Comparison of ENCODE assay signal across 9 cellular contexts in genomic region chr5:1103505-1104326, GRCh38. TPM values are rescaled to one million over a fixed set of nuclear protein-coding genes. Genes with fewer than 3 reads are reported as not detected.
DNase-seq lines count a peak whose midpoint lies in the region; ATAC-seq, FAIRE-seq and TF ChIP-seq lines count a peak whose summit lies in the region.
"Had no signal": no experiment of that assay in that cellular context is flagged by ENCODE, and none has a peak within 500 bp of the region (broad histone marks: within the 10 kb centered on the region; RNA-seq: fewer than 3 reads in every experiment).

No MANE protein-coding gene starts in this region.

- H3K27me3 Mint-ChIP-seq in activated naive CD4-positive, alpha-beta T cell treated with anti-CD3 and anti-CD28 coated beads for 36 hours (ENCODE audit: low read depth), result no peaks in the 10 kb centered on the region
- H3K27me3 Mint-ChIP-seq in memory B cell, result peaks cover 3% of the 10 kb centered on the region

- H3K4me3 ChIP-seq in coronary artery, result peak overlapping the region; percentile 29

- no peaks in the 10 kb centered on the region for H3K36me3 Mint-ChIP-seq in activated naive CD4-positive, alpha-beta T cell treated with anti-CD3 and anti-CD28 coated beads for 36 hours (ENCODE audit: low read depth)
- H3K36me3 Mint-ChIP-seq in activated naive CD4-positive, alpha-beta T cell treated with anti-CD3 and anti-CD28 coated beads, Interleukin-2, amount 50 U/mL, for 72 hours, result peaks cover 0 to 4% of the 10 kb centered on the region in 2 donors
- no peaks in the 10 kb centered on the region for H3K36me3 Mint-ChIP-seq in memory B cell

- peak overlapping the region; percentile 15 for H3K4me3 Mint-ChIP-seq in activated naive CD4-positive, alpha-beta T cell treated with anti-CD3 and anti-CD28 coated beads for 36 hours
- peak overlapping the region; percentile 88 for H3K4me3 Mint-ChIP-seq in memory B cell

- no peaks in the 10 kb centered on the region for H3K9me3 Mint-ChIP-seq in activated naive CD4-positive, alpha-beta T cell treated with anti-CD3 and anti-CD28 coated beads for 36 hours
- H3K9me3 Mint-ChIP-seq in activated naive CD4-positive, alpha-beta T cell treated with anti-CD3 and anti-CD28 coated beads, Interleukin-2, amount 50 U/mL, for 72 hours, result no peaks in the 10 kb centered on the region
- no peaks in the 10 kb centered on the region for H3K9me3 Mint-ChIP-seq in memory B cell

- H3K4me1 Mint-ChIP-seq in activated naive CD4-positive, alpha-beta T cell treated with anti-CD3 and anti-CD28 coated beads for 36 hours (ENCODE audit: low read depth), result peaks cover 68% of the 10 kb centered on the region
- H3K4me1 Mint-ChIP-seq in memory B cell, result peaks cover 46% of the 10 kb centered on the region

- TF ChIP-seq CTCF in coronary artery (IDR thresholded peaks at IDR 0.05), result no peak

- H3K27ac ChIP-seq in coronary artery, result peak overlapping the region in 1 of 2 donors; percentile 68

- DNase-seq in activated naive CD4-positive, alpha-beta T cell treated with anti-CD3 and anti-CD28 coated beads for 36 hours, result peak; percentile 26
- no peak for DNase-seq in activated naive CD4-positive, alpha-beta T cell treated with anti-CD3 and anti-CD28 coated beads, Interleukin-2, amount 50 U/mL, for 72 hours (ENCODE audit: low spot score in 2 of 2)
- no peak for DNase-seq in coronary artery (ENCODE audit: low spot score)
- no peak for DNase-seq in memory B cell (ENCODE audit: low spot score in 2 of 2)
- DNase-seq in urothelium cell line (ENCODE audit: low spot score), result no peak
- no peak for DNase-seq in stimulated activated CD4-positive, alpha-beta T cell treated with anti-CD3 and anti-CD28 coated beads, Interleukin-12 subunit alpha, Interleukin-12 subunit beta, amount 100 ng/mL, for 4 hours
- DNase-seq: T1000 had no signal

- intact Hi-C loops in activated naive CD4-positive, alpha-beta T cell treated with anti-CD3 and anti-CD28 coated beads for 36 hours (cut with micrococcal nuclease), result loop anchor here (10.0 kb wide), 1 partner anchor 629 kb away; no protein-coding TSS in a partner anchor

- CTCF ChIA-PET in activated naive CD4-positive, alpha-beta T cell treated with anti-CD3 and anti-CD28 coated beads for 36 hours (lab: Charles Lee), result interaction anchor here (0.6 kb wide), 1 partner anchor 257 kb away, joined by 3 read pairs; no protein-coding TSS in a partner anchor

- no peak for ATAC-seq in activated naive CD4-positive, alpha-beta T cell treated with anti-CD3 and anti-CD28 coated beads, Interleukin-2, amount 50 U/mL, for 72 hours
- ATAC-seq in memory B cell (ENCODE audit: low read depth) (no peak), GM18502 (IDR thresholded peaks at IDR 0.05; ENCODE audit: poor library complexity, unreplicated experiment) (no peak), GM19455 (IDR thresholded peaks at IDR 0.05; ENCODE audit: unreplicated experiment) (no peak)

- peak; percentile 76 for FAIRE-seq in urothelium cell line (lab: Jason Lieb, UNC)

- no peak overlapping the region for H3K27ac Mint-ChIP-seq in activated naive CD4-positive, alpha-beta T cell treated with anti-CD3 and anti-CD28 coated beads for 36 hours
- H3K27ac Mint-ChIP-seq in activated naive CD4-positive, alpha-beta T cell treated with anti-CD3 and anti-CD28 coated beads, Interleukin-2, amount 50 U/mL, for 72 hours, result peak overlapping the region in 1 of 2 donors; percentile 84
- H3K27ac Mint-ChIP-seq in memory B cell, result peak overlapping the region; percentile 99

RNA-seq across cellular contexts. Expression of gene SLC12A7, which starts 8.1 kb away (rescaled TPM):
- total RNA-seq in activated naive CD4-positive, alpha-beta T cell treated with anti-CD3 and anti-CD28 coated beads for 36 hours, result 10 to 100 TPM; 12.6 to 13.6 TPM
- total RNA-seq in activated naive CD4-positive, alpha-beta T cell treated with anti-CD3 and anti-CD28 coated beads, Interleukin-2, amount 50 U/mL, for 72 hours, result 10 to 100 TPM; 19.5 to 74.7 TPM
